Comparison of ENCODE assay signal across 1 cellular context in the genomic region with DNA sequence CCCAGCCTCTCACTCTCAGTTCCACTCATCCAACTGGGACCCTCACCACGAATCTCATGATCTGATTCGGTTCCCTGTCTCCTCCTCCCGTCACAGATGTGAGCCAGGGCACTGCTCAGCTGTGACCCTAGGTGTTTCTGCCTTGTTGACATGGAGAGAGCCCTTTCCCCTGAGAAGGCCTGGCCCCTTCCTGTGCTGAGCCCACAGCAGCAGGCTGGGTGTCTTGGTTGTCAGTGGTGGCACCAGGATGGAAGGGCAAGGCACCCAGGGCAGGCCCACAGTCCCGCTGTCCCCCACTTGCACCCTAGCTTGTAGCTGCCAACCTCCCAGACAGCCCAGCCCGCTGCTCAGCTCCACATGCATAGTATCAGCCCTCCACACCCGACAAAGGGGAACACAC.
TF ChIP-seq lines count a peak whose summit lies in the region.

No MANE protein-coding gene starts in this region.

TF ChIP-seq in GM23338, 12 proteins besides CTCF, POLR2A, EP300 and RAD21 (continued from another document):
- no peak for TF ChIP-seq POLR2AphosphoS5 (IDR thresholded peaks at IDR 0.05; ENCODE audit: low read depth)
- TF ChIP-seq, protein P1, sequence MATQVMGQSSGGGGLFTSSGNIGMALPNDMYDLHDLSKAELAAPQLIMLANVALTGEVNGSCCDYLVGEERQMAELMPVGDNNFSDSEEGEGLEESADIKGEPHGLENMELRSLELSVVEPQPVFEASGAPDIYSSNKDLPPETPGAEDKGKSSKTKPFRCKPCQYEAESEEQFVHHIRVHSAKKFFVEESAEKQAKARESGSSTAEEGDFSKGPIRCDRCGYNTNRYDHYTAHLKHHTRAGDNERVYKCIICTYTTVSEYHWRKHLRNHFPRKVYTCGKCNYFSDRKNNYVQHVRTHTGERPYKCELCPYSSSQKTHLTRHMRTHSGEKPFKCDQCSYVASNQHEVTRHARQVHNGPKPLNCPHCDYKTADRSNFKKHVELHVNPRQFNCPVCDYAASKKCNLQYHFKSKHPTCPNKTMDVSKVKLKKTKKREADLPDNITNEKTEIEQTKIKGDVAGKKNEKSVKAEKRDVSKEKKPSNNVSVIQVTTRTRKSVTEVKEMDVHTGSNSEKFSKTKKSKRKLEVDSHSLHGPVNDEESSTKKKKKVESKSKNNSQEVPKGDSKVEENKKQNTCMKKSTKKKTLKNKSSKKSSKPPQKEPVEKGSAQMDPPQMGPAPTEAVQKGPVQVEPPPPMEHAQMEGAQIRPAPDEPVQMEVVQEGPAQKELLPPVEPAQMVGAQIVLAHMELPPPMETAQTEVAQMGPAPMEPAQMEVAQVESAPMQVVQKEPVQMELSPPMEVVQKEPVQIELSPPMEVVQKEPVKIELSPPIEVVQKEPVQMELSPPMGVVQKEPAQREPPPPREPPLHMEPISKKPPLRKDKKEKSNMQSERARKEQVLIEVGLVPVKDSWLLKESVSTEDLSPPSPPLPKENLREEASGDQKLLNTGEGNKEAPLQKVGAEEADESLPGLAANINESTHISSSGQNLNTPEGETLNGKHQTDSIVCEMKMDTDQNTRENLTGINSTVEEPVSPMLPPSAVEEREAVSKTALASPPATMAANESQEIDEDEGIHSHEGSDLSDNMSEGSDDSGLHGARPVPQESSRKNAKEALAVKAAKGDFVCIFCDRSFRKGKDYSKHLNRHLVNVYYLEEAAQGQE (IDR thresholded peaks at IDR 0.05; ENCODE audit: unreplicated experiment): no peak
- no peak for TF ChIP-seq ZNF114 (CRISPR knock-in tag; IDR thresholded peaks at IDR 0.05)
- TF ChIP-seq, protein P2, sequence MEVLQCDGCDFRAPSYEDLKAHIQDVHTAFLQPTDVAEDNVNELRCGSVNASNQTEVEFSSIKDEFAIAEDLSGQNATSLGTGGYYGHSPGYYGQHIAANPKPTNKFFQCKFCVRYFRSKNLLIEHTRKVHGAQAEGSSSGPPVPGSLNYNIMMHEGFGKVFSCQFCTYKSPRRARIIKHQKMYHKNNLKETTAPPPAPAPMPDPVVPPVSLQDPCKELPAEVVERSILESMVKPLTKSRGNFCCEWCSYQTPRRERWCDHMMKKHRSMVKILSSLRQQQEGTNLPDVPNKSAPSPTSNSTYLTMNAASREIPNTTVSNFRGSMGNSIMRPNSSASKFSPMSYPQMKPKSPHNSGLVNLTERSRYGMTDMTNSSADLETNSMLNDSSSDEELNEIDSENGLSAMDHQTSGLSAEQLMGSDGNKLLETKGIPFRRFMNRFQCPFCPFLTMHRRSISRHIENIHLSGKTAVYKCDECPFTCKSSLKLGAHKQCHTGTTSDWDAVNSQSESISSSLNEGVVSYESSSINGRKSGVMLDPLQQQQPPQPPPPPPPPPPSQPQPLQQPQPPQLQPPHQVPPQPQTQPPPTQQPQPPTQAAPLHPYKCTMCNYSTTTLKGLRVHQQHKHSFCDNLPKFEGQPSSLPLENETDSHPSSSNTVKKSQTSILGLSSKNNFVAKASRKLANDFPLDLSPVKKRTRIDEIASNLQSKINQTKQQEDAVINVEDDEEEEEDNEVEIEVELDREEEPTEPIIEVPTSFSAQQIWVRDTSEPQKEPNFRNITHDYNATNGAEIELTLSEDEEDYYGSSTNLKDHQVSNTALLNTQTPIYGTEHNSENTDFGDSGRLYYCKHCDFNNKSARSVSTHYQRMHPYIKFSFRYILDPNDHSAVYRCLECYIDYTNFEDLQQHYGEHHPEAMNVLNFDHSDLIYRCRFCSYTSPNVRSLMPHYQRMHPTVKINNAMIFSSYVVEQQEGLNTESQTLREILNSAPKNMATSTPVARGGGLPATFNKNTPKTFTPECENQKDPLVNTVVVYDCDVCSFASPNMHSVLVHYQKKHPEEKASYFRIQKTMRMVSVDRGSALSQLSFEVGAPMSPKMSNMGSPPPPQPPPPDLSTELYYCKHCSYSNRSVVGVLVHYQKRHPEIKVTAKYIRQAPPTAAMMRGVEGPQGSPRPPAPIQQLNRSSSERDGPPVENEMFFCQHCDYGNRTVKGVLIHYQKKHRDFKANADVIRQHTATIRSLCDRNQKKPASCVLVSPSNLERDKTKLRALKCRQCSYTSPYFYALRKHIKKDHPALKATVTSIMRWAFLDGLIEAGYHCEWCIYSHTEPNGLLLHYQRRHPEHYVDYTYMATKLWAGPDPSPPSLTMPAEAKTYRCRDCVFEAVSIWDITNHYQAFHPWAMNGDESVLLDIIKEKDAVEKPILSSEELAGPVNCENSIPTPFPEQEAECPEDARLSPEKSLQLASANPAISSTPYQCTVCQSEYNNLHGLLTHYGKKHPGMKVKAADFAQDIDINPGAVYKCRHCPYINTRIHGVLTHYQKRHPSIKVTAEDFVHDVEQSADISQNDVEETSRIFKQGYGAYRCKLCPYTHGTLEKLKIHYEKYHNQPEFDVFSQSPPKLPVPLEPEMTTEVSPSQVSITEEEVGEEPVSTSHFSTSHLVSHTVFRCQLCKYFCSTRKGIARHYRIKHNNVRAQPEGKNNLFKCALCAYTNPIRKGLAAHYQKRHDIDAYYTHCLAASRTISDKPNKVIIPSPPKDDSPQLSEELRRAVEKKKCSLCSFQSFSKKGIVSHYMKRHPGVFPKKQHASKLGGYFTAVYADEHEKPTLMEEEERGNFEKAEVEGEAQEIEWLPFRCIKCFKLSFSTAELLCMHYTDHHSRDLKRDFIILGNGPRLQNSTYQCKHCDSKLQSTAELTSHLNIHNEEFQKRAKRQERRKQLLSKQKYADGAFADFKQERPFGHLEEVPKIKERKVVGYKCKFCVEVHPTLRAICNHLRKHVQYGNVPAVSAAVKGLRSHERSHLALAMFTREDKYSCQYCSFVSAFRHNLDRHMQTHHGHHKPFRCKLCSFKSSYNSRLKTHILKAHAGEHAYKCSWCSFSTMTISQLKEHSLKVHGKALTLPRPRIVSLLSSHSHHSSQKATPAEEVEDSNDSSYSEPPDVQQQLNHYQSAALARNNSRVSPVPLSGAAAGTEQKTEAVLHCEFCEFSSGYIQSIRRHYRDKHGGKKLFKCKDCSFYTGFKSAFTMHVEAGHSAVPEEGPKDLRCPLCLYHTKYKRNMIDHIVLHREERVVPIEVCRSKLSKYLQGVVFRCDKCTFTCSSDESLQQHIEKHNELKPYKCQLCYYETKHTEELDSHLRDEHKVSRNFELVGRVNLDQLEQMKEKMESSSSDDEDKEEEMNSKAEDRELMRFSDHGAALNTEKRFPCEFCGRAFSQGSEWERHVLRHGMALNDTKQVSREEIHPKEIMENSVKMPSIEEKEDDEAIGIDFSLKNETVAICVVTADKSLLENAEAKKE (CRISPR knock-in tag; IDR thresholded peaks at IDR 0.05): no peak
- TF ChIP-seq, protein P3, sequence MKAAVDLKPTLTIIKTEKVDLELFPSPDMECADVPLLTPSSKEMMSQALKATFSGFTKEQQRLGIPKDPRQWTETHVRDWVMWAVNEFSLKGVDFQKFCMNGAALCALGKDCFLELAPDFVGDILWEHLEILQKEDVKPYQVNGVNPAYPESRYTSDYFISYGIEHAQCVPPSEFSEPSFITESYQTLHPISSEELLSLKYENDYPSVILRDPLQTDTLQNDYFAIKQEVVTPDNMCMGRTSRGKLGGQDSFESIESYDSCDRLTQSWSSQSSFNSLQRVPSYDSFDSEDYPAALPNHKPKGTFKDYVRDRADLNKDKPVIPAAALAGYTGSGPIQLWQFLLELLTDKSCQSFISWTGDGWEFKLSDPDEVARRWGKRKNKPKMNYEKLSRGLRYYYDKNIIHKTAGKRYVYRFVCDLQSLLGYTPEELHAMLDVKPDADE (IDR thresholded peaks at IDR 0.05): no peak
- no peak for TF ChIP-seq JUNB (IDR thresholded peaks at IDR 0.05; ENCODE audit: unreplicated experiment)
- TF ChIP-seq EZH2phosphoT487 (IDR thresholded peaks at IDR 0.05; ENCODE audit: unreplicated experiment): no peak
- TF ChIP-seq NANOG (IDR thresholded peaks at IDR 0.05; ENCODE audit: borderline replicate concordance): no peak
